In genomic region chr10:86343761-86344160, GRCh38 we compare ENCODE assay signal across 17 cellular contexts. TPM values are rescaled to one million over a fixed set of nuclear protein-coding genes. Genes with fewer than 3 reads are reported as not detected.
DNase-seq lines count a peak whose midpoint lies in the region; ATAC-seq and TF ChIP-seq lines count a peak whose summit lies in the region.
"Had no signal": no experiment of that assay in that cellular context is flagged by ENCODE, and none has a peak within 500 bp of the region (broad histone marks: within the 10 kb centered on the region; RNA-seq: fewer than 3 reads in every experiment).

No MANE protein-coding gene starts in this region.

- no peak overlapping the region for H3K27ac Mint-ChIP-seq in natural killer cell treated with Interleukin-12 subunit alpha and Interleukin-12 subunit beta and Interleukin-15 and Interleukin-18, amount 100 ng/mL, for 72 hours
- H3K27ac Mint-ChIP-seq in natural killer cell, result no peak overlapping the region
- H3K27ac Mint-ChIP-seq in chondrocyte (ENCODE audit: unreplicated experiment), result no peak overlapping the region

- TF ChIP-seq CTCF in natural killer cell (IDR thresholded peaks at IDR 0.05) (no peak), chondrocyte (IDR thresholded peaks at IDR 0.05) (no peak)

- H3K4me3 Mint-ChIP-seq in natural killer cell treated with Interleukin-12 subunit alpha and Interleukin-12 subunit beta and Interleukin-15 and Interleukin-18, amount 100 ng/mL, for 72 hours, result no peak overlapping the region
- H3K4me3 Mint-ChIP-seq in natural killer cell (no peak overlapping the region), chondrocyte (ENCODE audit: unreplicated experiment) (no peak overlapping the region)

- H3K27me3 Mint-ChIP-seq in natural killer cell treated with Interleukin-12 subunit alpha and Interleukin-12 subunit beta and Interleukin-15 and Interleukin-18, amount 100 ng/mL, for 72 hours, result peaks cover 0 to 2% of the 10 kb centered on the region in 2 donors
- H3K27me3 Mint-ChIP-seq in natural killer cell (ENCODE audit: low read depth in 2 of 2) (no peaks in the 10 kb centered on the region), chondrocyte (ENCODE audit: low read depth) (peaks cover 1% of the 10 kb centered on the region)

- no peak for ATAC-seq in natural killer cell treated with Interleukin-12 subunit alpha and Interleukin-12 subunit beta and Interleukin-15 and Interleukin-18, amount 100 ng/mL, for 72 hours
- ATAC-seq in natural killer cell (no peak), aorta (ENCODE audit: low FRiP score) (no peak), HG03520 (IDR thresholded peaks at IDR 0.05; ENCODE audit: unreplicated experiment) (no peak)
- ATAC-seq: PC-3 had no signal

- whole genome bisulfite sequencing in aorta, 2 donors, result 79 to 88% methylated on average over 7 of the region's 7 CpGs

- peak; percentile 35 for DNase-seq in natural killer cell treated with Interleukin-12 subunit alpha and Interleukin-12 subunit beta and Interleukin-15 and Interleukin-18, amount 100 ng/mL, for 72 hours (ENCODE audit: low spot score)
- DNase-seq in natural killer cell (no peak), chondrocyte (ENCODE audit: low spot score) (peak; percentile 48), posterior cingulate gyrus (peak in 6 of 10 donors; percentile 5 to 89 (median 44)), aorta (peak; percentile 33 to 54), DMS53 treated with DMSO at 0.1 percent for 48 hours (lab: John Stamatoyannopoulos, UW; ENCODE audit: unreplicated experiment) (no peak), HCEC 1CT (no peak)
- DNase-seq: DMS79 treated with DMSO at 0.1 percent for 48 hours, NCI-H187, NCI-H345, NCI-H526, PC-3, RPMI8226, SJCRH30 had no signal

- H3K4me3 ChIP-seq in aorta (ENCODE audit: low read length in 2 of 2), result no peak overlapping the region
- H3K4me3 ChIP-seq: BLaER1 treated with 17β-estradiol and CSF1 and Interleukin-3, amounts not matched to agents 10 nM and 100 nM; SJCRH30 had no signal

- intact Hi-C loops in natural killer cell (cut with micrococcal nuclease) (no loop called here), posterior cingulate gyrus (cut with DNase I) (no loop called here), aorta (cut with DNase I) (no loop called here)

- H3K4me1 ChIP-seq in aorta (ENCODE audit: control insufficient read depth in 1 of 2, insufficient read depth in 2 of 2, low read length in 2 of 2), result no peaks in the 10 kb centered on the region
- H3K4me1 ChIP-seq: SJCRH30 had no signal

- H3K36me3 ChIP-seq in aorta (ENCODE audit: control insufficient read depth in 1 of 2, insufficient read depth in 2 of 2, low read length in 1 of 2), result no peaks in the 10 kb centered on the region
- H3K36me3 ChIP-seq: BLaER1 treated with 17β-estradiol and CSF1 and Interleukin-3, amounts not matched to agents 10 nM and 100 nM; SJCRH30 had no signal

- H3K36me3 Mint-ChIP-seq in natural killer cell treated with Interleukin-12 subunit alpha and Interleukin-12 subunit beta and Interleukin-15 and Interleukin-18, amount 100 ng/mL, for 72 hours, result no peaks in the 10 kb centered on the region
- no peaks in the 10 kb centered on the region for H3K36me3 Mint-ChIP-seq in natural killer cell
- H3K36me3 Mint-ChIP-seq in chondrocyte (ENCODE audit: low read depth), result no peaks in the 10 kb centered on the region

- no peaks in the 10 kb centered on the region for H3K9me3 ChIP-seq in aorta (ENCODE audit: control insufficient read depth, low read length)
- H3K9me3 ChIP-seq: BLaER1 treated with 17β-estradiol and CSF1 and Interleukin-3, amounts not matched to agents 10 nM and 100 nM; SJCRH30 had no signal

- H3K27me3 ChIP-seq in aorta (ENCODE audit: control insufficient read depth in 1 of 2, insufficient read depth in 2 of 2, low read length in 1 of 2), result no peaks in the 10 kb centered on the region
- H3K27me3 ChIP-seq: BLaER1 treated with 17β-estradiol and CSF1 and Interleukin-3, amounts not matched to agents 10 nM and 100 nM; SJCRH30 had no signal

- no peak overlapping the region for H3K27ac ChIP-seq in aorta (ENCODE audit: low read depth in 1 of 2, low read length in 2 of 2)
- H3K27ac ChIP-seq: BLaER1 treated with 17β-estradiol and CSF1 and Interleukin-3, amounts not matched to agents 10 nM and 100 nM; SJCRH30 had no signal

- H3K4me1 Mint-ChIP-seq in natural killer cell treated with Interleukin-12 subunit alpha and Interleukin-12 subunit beta and Interleukin-15 and Interleukin-18, amount 100 ng/mL, for 72 hours (ENCODE audit: low read depth in 2 of 2), result no peaks in the 10 kb centered on the region
- H3K4me1 Mint-ChIP-seq in natural killer cell, result no peaks in the 10 kb centered on the region
- peaks cover 11% of the 10 kb centered on the region for H3K4me1 Mint-ChIP-seq in chondrocyte (ENCODE audit: low read depth)

- H3K9me3 Mint-ChIP-seq in natural killer cell treated with Interleukin-12 subunit alpha and Interleukin-12 subunit beta and Interleukin-15 and Interleukin-18, amount 100 ng/mL, for 72 hours, result no peaks in the 10 kb centered on the region
- no peaks in the 10 kb centered on the region for H3K9me3 Mint-ChIP-seq in natural killer cell
- H3K9me3 Mint-ChIP-seq in chondrocyte (ENCODE audit: low read depth), result no peaks in the 10 kb centered on the region

RNA-seq across cellular contexts. Expression of gene GRID1, which starts 22.8 kb away (rescaled TPM):
- not detected for total RNA-seq in natural killer cell treated with Interleukin-12 subunit alpha and Interleukin-12 subunit beta and Interleukin-15 and Interleukin-18, amount 100 ng/mL, for 72 hours
- total RNA-seq in natural killer cell (not detected), chondrocyte (0.60 to 2.2 TPM (median 0.62 TPM) in 3 replicates), aorta (1 to 10 TPM; 1.1 to 3.8 TPM)
- polyA plus RNA-seq in aorta, result not detected
- total RNA-seq: M059J, PC-3, SJCRH30 had no signal

Comparison
In these comparisons a context has a peak if more than half of its experiments do, and no peak if none do; other contexts are left out.
1. DNase-seq: peak in natural killer cell treated with Interleukin-12 subunit alpha and Interleukin-12 subunit beta and Interleukin-15 and Interleukin-18, amount 100 ng/mL, for 72 hours (single experiment), chondrocyte (single experiment), posterior cingulate gyrus (6 of 10) and aorta (2 of 2); none in natural killer cell (single experiment), DMS53 treated with DMSO at 0.1 percent for 48 hours (single experiment) and HCEC 1CT (single experiment).